ENCODE assay signal across 1 cellular context in genomic region chr7:1554332-1555045, GRCh38.
TF ChIP-seq lines count a peak whose summit lies in the region.

No MANE protein-coding gene starts in this region.

TF ChIP-seq in H1, 55 proteins besides CTCF, POLR2A, EP300 and RAD21:
- TF ChIP-seq CBX8 (IDR thresholded peaks at IDR 0.05; ENCODE audit: borderline replicate concordance, low read depth, low read length) (no peak), KDM1A (IDR thresholded peaks at IDR 0.05; ENCODE audit: borderline replicate concordance, low read length) (peak; percentile 87)
